In genomic region chr6:130677312-130677711, GRCh38 we compare ENCODE assay signal across 2 cellular contexts.
TF ChIP-seq lines count a peak whose summit lies in the region.

No MANE protein-coding gene starts in this region.

TF ChIP-seq in HCT116, 20 proteins besides CTCF, POLR2A, EP300 and RAD21:
- no peak for TF ChIP-seq POLR2AphosphoS5 (IDR thresholded peaks at IDR 0.05; ENCODE audit: low read depth, low read length)
- no peak for TF ChIP-seq ZNF274 (IDR thresholded peaks at IDR 0.05; ENCODE audit: low read depth, low read length)
- TF ChIP-seq CBX3 (IDR thresholded peaks at IDR 0.05; ENCODE audit: low read depth), result no peak
- TF ChIP-seq SRF (IDR thresholded peaks at IDR 0.05; ENCODE audit: low read depth), result no peak
- TF ChIP-seq EZH2phosphoT487 (IDR thresholded peaks at IDR 0.05; ENCODE audit: borderline replicate concordance), result no peak
- TF ChIP-seq TCF7L2 (IDR thresholded peaks at IDR 0.05; ENCODE audit: borderline replicate concordance, extremely low read depth, insufficient read depth, insufficient read length), result no peak
- TF ChIP-seq JUND (IDR thresholded peaks at IDR 0.05), result no peak
- TF ChIP-seq ZFX (IDR thresholded peaks at IDR 0.05), result no peak

TF ChIP-seq in GM12878, 131 proteins besides CTCF, POLR2A, EP300 and RAD21 (continued from another document):
- peak; percentile 34; the same call in 1 of the 2 replicates for TF ChIP-seq NFIC (IDR thresholded peaks at IDR 0.05; ENCODE audit: low read depth, low read length)
- no peak for TF ChIP-seq MYC (IDR thresholded peaks at IDR 0.05; ENCODE audit: insufficient read depth, insufficient read length, insufficient replicate concordance, low read length, severe bottlenecking)
- TF ChIP-seq, protein P1, sequence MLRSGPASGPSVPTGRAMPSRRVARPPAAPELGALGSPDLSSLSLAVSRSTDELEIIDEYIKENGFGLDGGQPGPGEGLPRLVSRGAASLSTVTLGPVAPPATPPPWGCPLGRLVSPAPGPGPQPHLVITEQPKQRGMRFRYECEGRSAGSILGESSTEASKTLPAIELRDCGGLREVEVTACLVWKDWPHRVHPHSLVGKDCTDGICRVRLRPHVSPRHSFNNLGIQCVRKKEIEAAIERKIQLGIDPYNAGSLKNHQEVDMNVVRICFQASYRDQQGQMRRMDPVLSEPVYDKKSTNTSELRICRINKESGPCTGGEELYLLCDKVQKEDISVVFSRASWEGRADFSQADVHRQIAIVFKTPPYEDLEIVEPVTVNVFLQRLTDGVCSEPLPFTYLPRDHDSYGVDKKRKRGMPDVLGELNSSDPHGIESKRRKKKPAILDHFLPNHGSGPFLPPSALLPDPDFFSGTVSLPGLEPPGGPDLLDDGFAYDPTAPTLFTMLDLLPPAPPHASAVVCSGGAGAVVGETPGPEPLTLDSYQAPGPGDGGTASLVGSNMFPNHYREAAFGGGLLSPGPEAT (IDR thresholded peaks at IDR 0.05; ENCODE audit: low read depth), result peak; percentile 48; the same call in 1 of the 2 replicates
- peak; percentile 65 for TF ChIP-seq JUNB (IDR thresholded peaks at IDR 0.05)
- peak; percentile 46; the same call in 1 of the 2 replicates for TF ChIP-seq MTA2 (IDR thresholded peaks at IDR 0.05; ENCODE audit: low read depth)
- no peak for TF ChIP-seq KAT2A (conservative IDR thresholded peaks at IDR 0.05; ENCODE audit: control insufficient read depth, low read depth, low read length)
